Comparison of ENCODE assay signal across 25 cellular contexts in genomic region chr5:136104311-136104975, GRCh38. TPM values are rescaled to one million over a fixed set of nuclear protein-coding genes. Genes with fewer than 3 reads are reported as not detected.
A peak's percentile ranks its signal among the peaks of the same experiment; 100 is the strongest.
DNase-seq lines count a peak whose midpoint lies in the region; ATAC-seq, FAIRE-seq and TF ChIP-seq lines count a peak whose summit lies in the region.
"Had no signal": no experiment of that assay in that cellular context is flagged by ENCODE, and none has a peak within 500 bp of the region (broad histone marks: within the 10 kb centered on the region; RNA-seq: fewer than 3 reads in every experiment).

No MANE protein-coding gene starts in this region.

- no peak overlapping the region for H3K4me3 ChIP-seq in BLaER1 treated with 17β-estradiol and CSF1 and Interleukin-3, amounts not matched to agents 10 nM and 100 nM
- H3K4me3 ChIP-seq in choroid plexus epithelial cell (ENCODE audit: low read depth, low read length): no peak overlapping the region
- no peak overlapping the region; a peak in 1 of 6 replicates for H3K4me3 ChIP-seq in HepG2 (replicated peaks in 1 of 3; ENCODE audit: insufficient read depth in 1 of 3, low read depth in 2 of 3, low read length in 3 of 3)
- H3K4me3 ChIP-seq: ascending aorta, esophagus muscularis mucosa, pancreas had no signal

- peak; percentile 29 for DNase-seq in choroid plexus epithelial cell (ENCODE audit: low read depth)
- DNase-seq in HepG2 (ENCODE audit: low spot score): no peak
- DNase-seq in omental fat pad (ENCODE audit: low spot score): no peak
- DNase-seq in substantia nigra (lab: John Stamatoyannopoulos, UW): no peak
- DNase-seq in activated gamma-delta T cell (lab: John Stamatoyannopoulos, UW): no peak
- no peak for DNase-seq in DMS 273 (lab: John Stamatoyannopoulos, UW; ENCODE audit: unreplicated experiment)
- DNase-seq: activated CD4-positive, CD25-positive, alpha-beta regulatory T cell treated with anti-CD3 and anti-CD28 coated beads, Interleukin-2, amount 50 U/mL, for 72 hours; activated CD8-positive, alpha-beta T cell treated with anti-CD3 and anti-CD28 coated beads, Interleukin-2, amount 10 ng/mL, durations not matched to agents 7 days and 5 days; activated naive CD4-positive, alpha-beta T cell treated with anti-CD3 and anti-CD28 coated beads for 36 hours; activated T-cell treated with anti-CD3 and anti-CD28 coated beads, Interleukin-2, amount 50 U/mL, for 1 hour; cerebellar nuclear complex; effector CD4-positive, alpha-beta T cell; NCI-H1105 treated with DMSO at 0.1 percent for 48 hours; NCI-H2171; NCI-H526 treated with DMSO at 0.1 percent for 48 hours; OCI-M1; pancreas; stimulated activated naive CD8-positive, alpha-beta T cell treated with anti-CD3 and anti-CD28 coated beads, Interleukin-15, Interleukin-2, amounts not matched to agents 100 U/mL and 50 U/mL, for 24 hours had no signal

- TF ChIP-seq EP300 in HepG2 (IDR thresholded peaks at IDR 0.05; ENCODE audit: low read depth in 2 of 2, low read length in 2 of 2): no peak
- TF ChIP-seq EP300 in HepG2 (CRISPR knock-in tag; IDR thresholded peaks at IDR 0.05; ENCODE audit: borderline replicate concordance): no peak

- no peaks in the 10 kb centered on the region for H3K36me3 ChIP-seq in BLaER1 treated with 17β-estradiol and CSF1 and Interleukin-3, amounts not matched to agents 10 nM and 100 nM
- no peaks in the 10 kb centered on the region for H3K36me3 ChIP-seq in HepG2 (replicated peaks in 1 of 2; ENCODE audit: control insufficient read depth in 1 of 2, insufficient read depth in 2 of 2, low read length in 2 of 2)
- H3K36me3 ChIP-seq: ascending aorta, esophagus muscularis mucosa, pancreas had no signal

- no peak for TF ChIP-seq RAD21 in HepG2 (CRISPR knock-in tag; IDR thresholded peaks at IDR 0.05)

- no peaks in the 10 kb centered on the region for H4K20me1 ChIP-seq in BLaER1 treated with 17β-estradiol and CSF1 and Interleukin-3, amounts not matched to agents 10 nM and 100 nM
- H4K20me1 ChIP-seq in HepG2 (ENCODE audit: insufficient read depth, low read length): no peaks in the 10 kb centered on the region

- H2AFZ ChIP-seq in HepG2 (ENCODE audit: low read length): peak overlapping the region; percentile 74

- no peak for FAIRE-seq in HepG2 (lab: Jason Lieb, UNC)
- FAIRE-seq: A204.1, GM18507, pancreas had no signal

- H3K9me3 ChIP-seq in BLaER1 treated with 17β-estradiol and CSF1 and Interleukin-3, amounts not matched to agents 10 nM and 100 nM (replicated peaks in 1 of 11): no peaks in the 10 kb centered on the region
- H3K9me3 ChIP-seq in HepG2 (ENCODE audit: low read length): no peaks in the 10 kb centered on the region
- H3K9me3 ChIP-seq: ascending aorta, esophagus muscularis mucosa, pancreas had no signal

- no peak for TF ChIP-seq POLR2A in HepG2 (IDR thresholded peaks at IDR 0.05; ENCODE audit: insufficient read depth in 1 of 2, low read depth in 2 of 2, low read length in 2 of 2)

- TF ChIP-seq CTCF in choroid plexus epithelial cell (conservative IDR thresholded peaks at IDR 0.05; ENCODE audit: low read depth, low read length) (no peak), HepG2 (CRISPR knock-in tag; IDR thresholded peaks at IDR 0.05) (no peak), omental fat pad (IDR thresholded peaks at IDR 0.05) (no peak)

- CTCF ChIA-PET in HepG2 (lab: Yijun Ruan, JAX; ENCODE audit: low intra/inter-chr PET ratio, low total read pairs): no interaction called here

- POLR2A ChIA-PET in HepG2 (lab: Yijun Ruan, JAX): no interaction called here

- H3K9ac ChIP-seq in BLaER1 treated with 17β-estradiol and CSF1 and Interleukin-3, amounts not matched to agents 10 nM and 100 nM: no peak overlapping the region
- no peak overlapping the region; the same call in 1 of the 2 replicates for H3K9ac ChIP-seq in HepG2 (ENCODE audit: insufficient read depth, low read depth, low read length)

- ATAC-seq in HepG2 (peak; percentile 67), omental fat pad (ENCODE audit: low FRiP score) (peak; percentile 48), HG03159 (IDR thresholded peaks at IDR 0.05; ENCODE audit: unreplicated experiment) (no peak)
- ATAC-seq: activated CD8-positive, alpha-beta T cell treated with anti-CD3 and anti-CD28 coated beads, Interleukin-2, amount 10 ng/mL, durations not matched to agents 7 days and 5 days; pancreas; Right ventricle myocardium inferior; stimulated activated naive CD8-positive, alpha-beta T cell treated with anti-CD3 and anti-CD28 coated beads, Interleukin-15, Interleukin-2, amounts not matched to agents 100 U/mL and 50 U/mL, for 24 hours had no signal

- H3K27ac ChIP-seq in BLaER1 treated with 17β-estradiol and CSF1 and Interleukin-3, amounts not matched to agents 10 nM and 100 nM: peak overlapping the region in 6 of 11 experiments; percentile 22 to 55 (median 42); a peak in 7 of 22 replicates
- H3K27ac ChIP-seq in HepG2 (ENCODE audit: extremely low read length, insufficient read depth, low read length) (no peak overlapping the region), substantia nigra (ENCODE audit: low read depth, low read length, poor library complexity, severe bottlenecking) (no peak overlapping the region)
- H3K27ac ChIP-seq: ascending aorta, esophagus muscularis mucosa, pancreas had no signal

- peaks cover 0 to 19% (median 14%) of the 10 kb centered on the region in 10 experiments; a peak in 11 of 20 replicates for H3K4me1 ChIP-seq in BLaER1 treated with 17β-estradiol and CSF1 and Interleukin-3, amounts not matched to agents 10 nM and 100 nM
- peaks cover 24% of the 10 kb centered on the region for H3K4me1 ChIP-seq in HepG2 (ENCODE audit: insufficient read depth, low read length)
- H3K4me1 ChIP-seq: esophagus muscularis mucosa had no signal

- in situ Hi-C loops in HepG2 (cut with HindIII; ENCODE audit: extremely low pct_ligation_motif_present, low pct_unique_long_range_greater_than_20kb): loop anchor here (25.0 kb wide), 1 partner anchor 542 kb away; no protein-coding TSS in a partner anchor

- no TSS peak for BruUV-seq in HepG2 (replicated peaks; lab: Mats Ljungman, UMichigan)

- intact Hi-C loops in HepG2 (cut with micrococcal nuclease; ENCODE audit: unreplicated experiment): no loop called here

- WGBS in HepG2 (ENCODE audit: low lambda C conversion rate): 52% methylated on average over 9 of the region's 9 CpGs

- H3K79me2 ChIP-seq in HepG2 (ENCODE audit: insufficient read depth, low read length): no peaks in the 10 kb centered on the region

- H3K4me2 ChIP-seq in BLaER1 treated with 17β-estradiol and CSF1 and Interleukin-3, amounts not matched to agents 10 nM and 100 nM: peak overlapping the region; percentile 15 to 56 (median 44); a peak in 20 of 22 replicates
- peak overlapping the region; percentile 45; the same call in 1 of the 2 replicates for H3K4me2 ChIP-seq in HepG2 (ENCODE audit: low read depth, low read length)

- H3K27me3 ChIP-seq in BLaER1 treated with 17β-estradiol and CSF1 and Interleukin-3, amounts not matched to agents 10 nM and 100 nM: no peaks in the 10 kb centered on the region
- H3K27me3 ChIP-seq in HepG2 (ENCODE audit: control insufficient read depth in 1 of 2, insufficient read depth in 2 of 2, low read length in 2 of 2): no peaks in the 10 kb centered on the region
- H3K27me3 ChIP-seq: ascending aorta, esophagus muscularis mucosa, pancreas had no signal

TF ChIP-seq in HepG2, 621 proteins besides CTCF, POLR2A, EP300 and RAD21 (continues in another document):
- no peak for TF ChIP-seq ZNF414 (CRISPR knock-in tag; IDR thresholded peaks at IDR 0.05)
- TF ChIP-seq PAF1 (CRISPR knock-in tag; IDR thresholded peaks at IDR 0.05): no peak
- TF ChIP-seq ZNF761 (CRISPR knock-in tag; conservative IDR thresholded peaks at IDR 0.05): no peak
- TF ChIP-seq IRX3 (CRISPR knock-in tag; IDR thresholded peaks at IDR 0.05; ENCODE audit: borderline replicate concordance, low read depth): no peak
- no peak for TF ChIP-seq GATAD1 (CRISPR knock-in tag; IDR thresholded peaks at IDR 0.05)
- TF ChIP-seq ZNF530 (CRISPR knock-in tag; IDR thresholded peaks at IDR 0.05; ENCODE audit: low read depth): no peak

RNA-seq across cellular contexts. Expression of gene SMAD5, which starts 28.2 kb away (rescaled TPM):
- 48.5 and 81.0 TPM in 2 replicates for total RNA-seq in HepG2 (2016; rRNA removed; fragmentation: Illumina TruSeq; extraction: Trizol)
- 58.3 and 63.0 TPM in 2 replicates for total RNA-seq in HepG2 (2016; cell fraction: cytosol; rRNA removed; fragmentation: Illumina TruSeq; extraction: Trizol; ENCODE audit: low read depth)
- 49.9 and 76.4 TPM in 2 replicates for total RNA-seq in HepG2 (2016; cell fraction: insoluble cytoplasmic fraction; rRNA removed; fragmentation: Illumina TruSeq; extraction: Trizol)
- 32.5 and 33.6 TPM in 2 replicates for total RNA-seq in HepG2 (2016; cell fraction: membrane; rRNA removed; fragmentation: Illumina TruSeq; extraction: Trizol)
- total RNA-seq in HepG2 (2016; cell fraction: nucleus; rRNA removed; fragmentation: Illumina TruSeq; extraction: Trizol): 50.6 and 52.2 TPM in 2 replicates
- 27.2 and 30.0 TPM in 2 replicates for polyA plus RNA-seq in HepG2 (2011; rRNA removed)
- polyA plus RNA-seq in HepG2 (2011; cell fraction: cytosol; rRNA removed): 13.9 and 22.3 TPM in 2 replicates
- polyA plus RNA-seq in HepG2 (2011; cell fraction: nucleus; rRNA removed): 25.7 and 30.1 TPM in 2 replicates
- 18.8 and 19.5 TPM in 2 replicates for polyA plus RNA-seq in HepG2 (2012)
- polyA plus RNA-seq in HepG2 (2016; cell fraction: cytosol; fragmentation: Illumina TruSeq; extraction: Trizol; ENCODE audit: low read depth): 1.1 and 1.2 TPM in 2 replicates
- polyA plus RNA-seq in HepG2 (2016; cell fraction: insoluble cytoplasmic fraction; fragmentation: Illumina TruSeq; extraction: Trizol; ENCODE audit: low read depth): 30.1 and 33.0 TPM in 2 replicates
- polyA plus RNA-seq in HepG2 (2016; cell fraction: membrane; fragmentation: Illumina TruSeq; extraction: Trizol; ENCODE audit: low read depth): 3.2 and 3.4 TPM in 2 replicates
- polyA plus RNA-seq in HepG2 (2016; cell fraction: nucleus; fragmentation: Illumina TruSeq; extraction: Trizol; ENCODE audit: insufficient read depth, low read depth): 21.9 and 22.9 TPM in 2 replicates
- 56.3 and 87.9 TPM in 2 replicates for polyA minus RNA-seq in HepG2 (2011; rRNA and poly(A)+ RNA removed; ENCODE audit: low replicate concordance)
- polyA minus RNA-seq in HepG2 (2011; cell fraction: cytosol; rRNA and poly(A)+ RNA removed): 43.4 and 52.4 TPM in 2 replicates
- 111 and 120 TPM in 2 replicates for polyA minus RNA-seq in HepG2 (2011; cell fraction: nucleus; rRNA and poly(A)+ RNA removed)
- 10 to 100 TPM; 36.9 to 64.9 (median 43.1) TPM for total RNA-seq in omental fat pad

Comparison
In these comparisons a context has a peak if more than half of its experiments do, and no peak if none do; other contexts are left out.
1. H3K27ac ChIP-seq: peak in BLaER1 treated with 17β-estradiol and CSF1 and Interleukin-3, amounts not matched to agents 10 nM and 100 nM (6 of 11); none in HepG2 (single experiment) and substantia nigra (single experiment).